ENCODE assay signal across 19 cellular contexts in genomic region chr4:39227906-39228305, GRCh38. TPM values are rescaled to one million over a fixed set of nuclear protein-coding genes. Genes with fewer than 3 reads are reported as not detected.
DNase-seq lines count a peak whose midpoint lies in the region; ATAC-seq and TF ChIP-seq lines count a peak whose summit lies in the region.
"Had no signal": no experiment of that assay in that cellular context is flagged by ENCODE, and none has a peak within 500 bp of the region (broad histone marks: within the 10 kb centered on the region; RNA-seq: fewer than 3 reads in every experiment).

No MANE protein-coding gene starts in this region.

- no peaks in the 10 kb centered on the region for H4K20me1 ChIP-seq in smooth muscle cell (ENCODE audit: low read depth)

- WGBS in adrenal gland, 4 donors: 66 to 91% (median 87%) methylated on average over 2 of the region's 2 CpGs
- 56% methylated on average over 2 of the region's 2 CpGs for WGBS in smooth muscle cell (ENCODE audit: low lambda C conversion rate)
- WGBS in heart left ventricle, 4 donors: 81 to 87% (median 85%) methylated on average over 2 of the region's 2 CpGs

- no peaks in the 10 kb centered on the region for H3K79me2 ChIP-seq in smooth muscle cell (ENCODE audit: low read depth)

- H3K4me1 ChIP-seq in adipocyte (ENCODE audit: control insufficient read depth, insufficient read depth, low read length) (no peaks in the 10 kb centered on the region), adrenal gland (replicated peaks in 1 of 2) (no peaks in the 10 kb centered on the region), smooth muscle cell (ENCODE audit: low read depth) (no peaks in the 10 kb centered on the region), heart left ventricle (no peaks in the 10 kb centered on the region)

- DNase-seq in adipocyte (ENCODE audit: low read depth): peak; percentile 14
- DNase-seq in cardiac fibroblast (ENCODE audit: low read depth in 2 of 2): peak; percentile 1 to 33
- DNase-seq in fibroblast of the aortic adventitia (ENCODE audit: low read depth): peak; percentile 56
- no peak for DNase-seq in adrenal gland
- no peak for DNase-seq in Ammon's horn (ENCODE audit: low spot score)
- no peak for DNase-seq in smooth muscle cell (lab: John Stamatoyannopoulos, UW; ENCODE audit: unreplicated experiment)
- no peak for DNase-seq in heart left ventricle
- DNase-seq: ACHN; CD4-positive, alpha-beta memory T cell; DMS79 treated with DMSO at 0.1 percent for 48 hours; GOT3; KG1; NCI-H1436; NCI-H2029; NCI-H2171; NCI-H446; NCI-H69; NK-92 treated with Interleukin-12 subunit alpha and Interleukin-12 subunit beta, amount 100 ng/mL, for 24 hours; SHP77 had no signal

- H3K36me3 ChIP-seq in adipocyte (ENCODE audit: control insufficient read depth, insufficient read depth, low read length, severe bottlenecking) (peaks cover 32% of the 10 kb centered on the region), adrenal gland (replicated peaks in 1 of 2) (no peaks in the 10 kb centered on the region), smooth muscle cell (ENCODE audit: low read depth) (no peaks in the 10 kb centered on the region), heart left ventricle (peaks cover 0 to 45% (median 11%) of the 10 kb centered on the region in 9 donors)

- ATAC-seq in heart left ventricle: no peak

- H3K9me3 ChIP-seq in adipocyte (ENCODE audit: control insufficient read depth, low read length) (no peaks in the 10 kb centered on the region), adrenal gland (replicated peaks in 1 of 3) (no peaks in the 10 kb centered on the region), smooth muscle cell (replicated peaks; ENCODE audit: low read depth) (no peaks in the 10 kb centered on the region), heart left ventricle (no peaks in the 10 kb centered on the region)

- H2AFZ ChIP-seq in smooth muscle cell (ENCODE audit: low read depth): no peak overlapping the region

- no peak overlapping the region for H3K4me2 ChIP-seq in smooth muscle cell

- H3F3A ChIP-seq in smooth muscle cell (ENCODE audit: low read depth): no peaks in the 10 kb centered on the region

- intact Hi-C loops in adrenal gland (cut with DNase I): no loop called here
- intact Hi-C loops in heart left ventricle (cut with DNase I): no loop called here

- H3K4me3 ChIP-seq in adipocyte (ENCODE audit: low read length) (no peak overlapping the region), cardiac fibroblast (replicated peaks in 1 of 2; ENCODE audit: low read depth in 2 of 2, low read length in 2 of 2) (no peak overlapping the region), fibroblast of the aortic adventitia (ENCODE audit: low read depth, low read length) (no peak overlapping the region), adrenal gland (no peak overlapping the region), smooth muscle cell (no peak overlapping the region), heart left ventricle (no peak overlapping the region)

- H3K9ac ChIP-seq in adipocyte (ENCODE audit: low read length) (no peak overlapping the region), smooth muscle cell (ENCODE audit: low read depth) (no peak overlapping the region)

- no peak for TF ChIP-seq POLR2A in adrenal gland (IDR thresholded peaks at IDR 0.05)
- no peak for TF ChIP-seq POLR2A in heart left ventricle (IDR thresholded peaks at IDR 0.05)

- no peaks in the 10 kb centered on the region for H3K27me3 ChIP-seq in adipocyte (replicated peaks; ENCODE audit: control insufficient read depth, insufficient read depth, low read length)
- H3K27me3 ChIP-seq in adrenal gland: no peaks in the 10 kb centered on the region
- H3K27me3 ChIP-seq in smooth muscle cell (ENCODE audit: low read depth): no peaks in the 10 kb centered on the region
- no peaks in the 10 kb centered on the region for H3K27me3 ChIP-seq in heart left ventricle

- TF ChIP-seq CTCF in cardiac fibroblast (IDR thresholded peaks at IDR 0.05; ENCODE audit: low read depth, low read length) (no peak), fibroblast of the aortic adventitia (IDR thresholded peaks at IDR 0.05; ENCODE audit: insufficient read depth, low read length) (no peak), adrenal gland (IDR thresholded peaks at IDR 0.05) (no peak), smooth muscle cell (IDR thresholded peaks at IDR 0.05; ENCODE audit: borderline replicate concordance, insufficient read depth, poor library complexity, severe bottlenecking) (no peak), heart left ventricle (IDR thresholded peaks at IDR 0.05) (no peak)

- no peak overlapping the region for H3K27ac ChIP-seq in adrenal gland
- no peak overlapping the region for H3K27ac ChIP-seq in smooth muscle cell (ENCODE audit: low read depth)
- H3K27ac ChIP-seq in heart left ventricle: no peak overlapping the region

RNA-seq across cellular contexts. Expression of gene WDR19, which starts 45.6 kb away (rescaled TPM):
- total RNA-seq in fibroblast of the aortic adventitia (ENCODE audit: low replicate concordance): 46.2 and 210 TPM in 2 replicates
- total RNA-seq in adrenal gland: 10 to 100 TPM; 11.3 to 66.7 (median 42.6) TPM
- polyA plus RNA-seq in adrenal gland: 100 to 1,000 TPM in 1 of 3 donors, 10 to 100 TPM in 2; 16.9 to 136 (median 69.1) TPM
- total RNA-seq in smooth muscle cell: 33.5 and 38.5 TPM in 2 replicates
- polyA plus RNA-seq in smooth muscle cell: 13.5 and 14.0 TPM in 2 replicates
- 10 to 100 TPM in 2 of 9 donors, 1 to 10 TPM in 7; 4.3 to 15.6 (median 8.1) TPM for total RNA-seq in heart left ventricle
- 10 to 100 TPM in 1 of 2 donors, 1 to 10 TPM in 1; 6.5 to 11.6 TPM for polyA plus RNA-seq in heart left ventricle

Comparison
In these comparisons a context has a peak if more than half of its experiments do, and no peak if none do; other contexts are left out.
1. DNase-seq: peak in adipocyte (single experiment), cardiac fibroblast (2 of 2) and fibroblast of the aortic adventitia (single experiment); none in adrenal gland (0 of 7), Ammon's horn (single experiment), smooth muscle cell (single experiment) and heart left ventricle (0 of 5).